ENCODE assay signal across 1 cellular context in genomic region chr1:31380181-31380580, GRCh38.
TF ChIP-seq lines count a peak whose summit lies in the region.

No MANE protein-coding gene starts in this region.

TF ChIP-seq in H1, 55 proteins besides CTCF, POLR2A, EP300 and RAD21:
- TF ChIP-seq MAX (IDR thresholded peaks at IDR 0.05), result 0 out of 2 replicates have a peak, but pooled peaks have one; percentile 24
- TF ChIP-seq EGR1 (IDR thresholded peaks at IDR 0.05; ENCODE audit: borderline replicate concordance, low read depth, low read length), result no peak
